In genomic region chr3:46845860-46846623, GRCh38 we compare ENCODE assay signal across 1 cellular context.
TF ChIP-seq lines count a peak whose summit lies in the region.

No MANE protein-coding gene starts in this region.

TF ChIP-seq in K562, 482 proteins besides CTCF, POLR2A, EP300 and RAD21 (continued from another document and continues in another):
- TF ChIP-seq, protein P1, sequence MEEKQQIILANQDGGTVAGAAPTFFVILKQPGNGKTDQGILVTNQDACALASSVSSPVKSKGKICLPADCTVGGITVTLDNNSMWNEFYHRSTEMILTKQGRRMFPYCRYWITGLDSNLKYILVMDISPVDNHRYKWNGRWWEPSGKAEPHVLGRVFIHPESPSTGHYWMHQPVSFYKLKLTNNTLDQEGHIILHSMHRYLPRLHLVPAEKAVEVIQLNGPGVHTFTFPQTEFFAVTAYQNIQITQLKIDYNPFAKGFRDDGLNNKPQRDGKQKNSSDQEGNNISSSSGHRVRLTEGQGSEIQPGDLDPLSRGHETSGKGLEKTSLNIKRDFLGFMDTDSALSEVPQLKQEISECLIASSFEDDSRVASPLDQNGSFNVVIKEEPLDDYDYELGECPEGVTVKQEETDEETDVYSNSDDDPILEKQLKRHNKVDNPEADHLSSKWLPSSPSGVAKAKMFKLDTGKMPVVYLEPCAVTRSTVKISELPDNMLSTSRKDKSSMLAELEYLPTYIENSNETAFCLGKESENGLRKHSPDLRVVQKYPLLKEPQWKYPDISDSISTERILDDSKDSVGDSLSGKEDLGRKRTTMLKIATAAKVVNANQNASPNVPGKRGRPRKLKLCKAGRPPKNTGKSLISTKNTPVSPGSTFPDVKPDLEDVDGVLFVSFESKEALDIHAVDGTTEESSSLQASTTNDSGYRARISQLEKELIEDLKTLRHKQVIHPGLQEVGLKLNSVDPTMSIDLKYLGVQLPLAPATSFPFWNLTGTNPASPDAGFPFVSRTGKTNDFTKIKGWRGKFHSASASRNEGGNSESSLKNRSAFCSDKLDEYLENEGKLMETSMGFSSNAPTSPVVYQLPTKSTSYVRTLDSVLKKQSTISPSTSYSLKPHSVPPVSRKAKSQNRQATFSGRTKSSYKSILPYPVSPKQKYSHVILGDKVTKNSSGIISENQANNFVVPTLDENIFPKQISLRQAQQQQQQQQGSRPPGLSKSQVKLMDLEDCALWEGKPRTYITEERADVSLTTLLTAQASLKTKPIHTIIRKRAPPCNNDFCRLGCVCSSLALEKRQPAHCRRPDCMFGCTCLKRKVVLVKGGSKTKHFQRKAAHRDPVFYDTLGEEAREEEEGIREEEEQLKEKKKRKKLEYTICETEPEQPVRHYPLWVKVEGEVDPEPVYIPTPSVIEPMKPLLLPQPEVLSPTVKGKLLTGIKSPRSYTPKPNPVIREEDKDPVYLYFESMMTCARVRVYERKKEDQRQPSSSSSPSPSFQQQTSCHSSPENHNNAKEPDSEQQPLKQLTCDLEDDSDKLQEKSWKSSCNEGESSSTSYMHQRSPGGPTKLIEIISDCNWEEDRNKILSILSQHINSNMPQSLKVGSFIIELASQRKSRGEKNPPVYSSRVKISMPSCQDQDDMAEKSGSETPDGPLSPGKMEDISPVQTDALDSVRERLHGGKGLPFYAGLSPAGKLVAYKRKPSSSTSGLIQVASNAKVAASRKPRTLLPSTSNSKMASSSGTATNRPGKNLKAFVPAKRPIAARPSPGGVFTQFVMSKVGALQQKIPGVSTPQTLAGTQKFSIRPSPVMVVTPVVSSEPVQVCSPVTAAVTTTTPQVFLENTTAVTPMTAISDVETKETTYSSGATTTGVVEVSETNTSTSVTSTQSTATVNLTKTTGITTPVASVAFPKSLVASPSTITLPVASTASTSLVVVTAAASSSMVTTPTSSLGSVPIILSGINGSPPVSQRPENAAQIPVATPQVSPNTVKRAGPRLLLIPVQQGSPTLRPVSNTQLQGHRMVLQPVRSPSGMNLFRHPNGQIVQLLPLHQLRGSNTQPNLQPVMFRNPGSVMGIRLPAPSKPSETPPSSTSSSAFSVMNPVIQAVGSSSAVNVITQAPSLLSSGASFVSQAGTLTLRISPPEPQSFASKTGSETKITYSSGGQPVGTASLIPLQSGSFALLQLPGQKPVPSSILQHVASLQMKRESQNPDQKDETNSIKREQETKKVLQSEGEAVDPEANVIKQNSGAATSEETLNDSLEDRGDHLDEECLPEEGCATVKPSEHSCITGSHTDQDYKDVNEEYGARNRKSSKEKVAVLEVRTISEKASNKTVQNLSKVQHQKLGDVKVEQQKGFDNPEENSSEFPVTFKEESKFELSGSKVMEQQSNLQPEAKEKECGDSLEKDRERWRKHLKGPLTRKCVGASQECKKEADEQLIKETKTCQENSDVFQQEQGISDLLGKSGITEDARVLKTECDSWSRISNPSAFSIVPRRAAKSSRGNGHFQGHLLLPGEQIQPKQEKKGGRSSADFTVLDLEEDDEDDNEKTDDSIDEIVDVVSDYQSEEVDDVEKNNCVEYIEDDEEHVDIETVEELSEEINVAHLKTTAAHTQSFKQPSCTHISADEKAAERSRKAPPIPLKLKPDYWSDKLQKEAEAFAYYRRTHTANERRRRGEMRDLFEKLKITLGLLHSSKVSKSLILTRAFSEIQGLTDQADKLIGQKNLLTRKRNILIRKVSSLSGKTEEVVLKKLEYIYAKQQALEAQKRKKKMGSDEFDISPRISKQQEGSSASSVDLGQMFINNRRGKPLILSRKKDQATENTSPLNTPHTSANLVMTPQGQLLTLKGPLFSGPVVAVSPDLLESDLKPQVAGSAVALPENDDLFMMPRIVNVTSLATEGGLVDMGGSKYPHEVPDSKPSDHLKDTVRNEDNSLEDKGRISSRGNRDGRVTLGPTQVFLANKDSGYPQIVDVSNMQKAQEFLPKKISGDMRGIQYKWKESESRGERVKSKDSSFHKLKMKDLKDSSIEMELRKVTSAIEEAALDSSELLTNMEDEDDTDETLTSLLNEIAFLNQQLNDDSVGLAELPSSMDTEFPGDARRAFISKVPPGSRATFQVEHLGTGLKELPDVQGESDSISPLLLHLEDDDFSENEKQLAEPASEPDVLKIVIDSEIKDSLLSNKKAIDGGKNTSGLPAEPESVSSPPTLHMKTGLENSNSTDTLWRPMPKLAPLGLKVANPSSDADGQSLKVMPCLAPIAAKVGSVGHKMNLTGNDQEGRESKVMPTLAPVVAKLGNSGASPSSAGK (IDR thresholded peaks at IDR 0.05) = peak; percentile 83
- TF ChIP-seq HNRNPH1 (optimal IDR thresholded peaks at IDR 0.05; ENCODE audit: low read depth, low read length) (no peak), PURB (CRISPR knock-in tag; IDR thresholded peaks at IDR 0.05; ENCODE audit: low read depth) (no peak), ZBTB33 (CRISPR knock-in tag; IDR thresholded peaks at IDR 0.05) (0 out of 2 replicates have a peak, but pooled peaks have one; percentile 29), ADNP (tag; IDR thresholded peaks at IDR 0.05) (no peak), ARID3B (CRISPR knock-in tag; IDR thresholded peaks at IDR 0.05; ENCODE audit: borderline replicate concordance) (no peak), ZNF57 (CRISPR knock-in tag; IDR thresholded peaks at IDR 0.05) (no peak), MAFK (IDR thresholded peaks at IDR 0.05; ENCODE audit: low read length) (no peak), GABPB2 (CRISPR knock-in tag; conservative IDR thresholded peaks at IDR 0.05) (no peak), ZSCAN32 (CRISPR knock-in tag; IDR thresholded peaks at IDR 0.05) (no peak), ETV1 (tag; conservative IDR thresholded peaks at IDR 0.05; ENCODE audit: low read depth) (no peak), MYC (IDR thresholded peaks at IDR 0.05; ENCODE audit: low read depth, low read length) (no peak), MYC (CRISPR knock-in tag; IDR thresholded peaks at IDR 0.05; ENCODE audit: borderline replicate concordance, low read depth) (no peak; the same call in 1 of the 2 replicates), SETDB1 (IDR thresholded peaks at IDR 0.05; ENCODE audit: low read length) (no peak), NRF1 (conservative IDR thresholded peaks at IDR 0.05 in 1 of 2, IDR thresholded peaks at IDR 0.05 in 1 of 2) (peak in 1 of 2 experiments; percentile 16; a peak in 1 of 4 replicates), EZH2 (IDR thresholded peaks at IDR 0.05; ENCODE audit: borderline replicate concordance, low read depth, low read length) (no peak), MTA1 (IDR thresholded peaks at IDR 0.05; ENCODE audit: borderline replicate concordance) (no peak), NR1H2 (CRISPR knock-in tag; IDR thresholded peaks at IDR 0.05) (no peak), CBFB (CRISPR knock-in tag; IDR thresholded peaks at IDR 0.05) (peak; percentile 15; the same call in 1 of the 2 replicates), MAZ (CRISPR knock-in tag; conservative IDR thresholded peaks at IDR 0.05 in 1 of 2, IDR thresholded peaks at IDR 0.05 in 1 of 2) (peak; percentile 72 to 85; a peak in 3 of 4 replicates), HDGF (IDR thresholded peaks at IDR 0.05) (no peak), ZNF444 (CRISPR knock-in tag; IDR thresholded peaks at IDR 0.05) (no peak), ZNF212 (CRISPR knock-in tag; IDR thresholded peaks at IDR 0.05) (no peak), CXXC5 (CRISPR knock-in tag; IDR thresholded peaks at IDR 0.05) (peak; percentile 48), CEBPG (CRISPR knock-in tag; IDR thresholded peaks at IDR 0.05) (no peak), CEBPG (tag; conservative IDR thresholded peaks at IDR 0.05 in 1 of 2, IDR thresholded peaks at IDR 0.05 in 1 of 2) (no peak), RBM17 (IDR thresholded peaks at IDR 0.05; ENCODE audit: borderline replicate concordance, low read depth, low read length) (no peak), REST (CRISPR knock-in tag; IDR thresholded peaks at IDR 0.05; ENCODE audit: low read depth) (no peak), MAX (CRISPR knock-in tag; IDR thresholded peaks at IDR 0.05) (peak; percentile 62; the same call in 1 of the 2 replicates), HDAC1 (IDR thresholded peaks at IDR 0.05) (0 out of 4 replicates have a peak, but pooled peaks of 1 of the 2 experiments have one; percentile 41), ZNF511 (CRISPR knock-in tag; IDR thresholded peaks at IDR 0.05) (peak; percentile 42; the same call in 1 of the 2 replicates), CTBP1 (IDR thresholded peaks at IDR 0.05; ENCODE audit: borderline replicate concordance) (no peak; the same call in 1 of the 2 replicates), E2F5 (CRISPR knock-in tag; IDR thresholded peaks at IDR 0.05) (peak; percentile 86; the same call in 1 of the 2 replicates), PHF8 (IDR thresholded peaks at IDR 0.05; ENCODE audit: borderline replicate concordance, low read length) (peak; percentile 40; the same call in 1 of the 2 replicates), ZNF274 (IDR thresholded peaks at IDR 0.05; ENCODE audit: borderline replicate concordance, low read depth, low read length) (no peak)
- TF ChIP-seq, protein P2, sequence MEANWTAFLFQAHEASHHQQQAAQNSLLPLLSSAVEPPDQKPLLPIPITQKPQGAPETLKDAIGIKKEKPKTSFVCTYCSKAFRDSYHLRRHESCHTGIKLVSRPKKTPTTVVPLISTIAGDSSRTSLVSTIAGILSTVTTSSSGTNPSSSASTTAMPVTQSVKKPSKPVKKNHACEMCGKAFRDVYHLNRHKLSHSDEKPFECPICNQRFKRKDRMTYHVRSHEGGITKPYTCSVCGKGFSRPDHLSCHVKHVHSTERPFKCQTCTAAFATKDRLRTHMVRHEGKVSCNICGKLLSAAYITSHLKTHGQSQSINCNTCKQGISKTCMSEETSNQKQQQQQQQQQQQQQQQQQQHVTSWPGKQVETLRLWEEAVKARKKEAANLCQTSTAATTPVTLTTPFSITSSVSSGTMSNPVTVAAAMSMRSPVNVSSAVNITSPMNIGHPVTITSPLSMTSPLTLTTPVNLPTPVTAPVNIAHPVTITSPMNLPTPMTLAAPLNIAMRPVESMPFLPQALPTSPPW (CRISPR knock-in tag; IDR thresholded peaks at IDR 0.05) = peak; percentile 79
- TF ChIP-seq, protein P3, sequence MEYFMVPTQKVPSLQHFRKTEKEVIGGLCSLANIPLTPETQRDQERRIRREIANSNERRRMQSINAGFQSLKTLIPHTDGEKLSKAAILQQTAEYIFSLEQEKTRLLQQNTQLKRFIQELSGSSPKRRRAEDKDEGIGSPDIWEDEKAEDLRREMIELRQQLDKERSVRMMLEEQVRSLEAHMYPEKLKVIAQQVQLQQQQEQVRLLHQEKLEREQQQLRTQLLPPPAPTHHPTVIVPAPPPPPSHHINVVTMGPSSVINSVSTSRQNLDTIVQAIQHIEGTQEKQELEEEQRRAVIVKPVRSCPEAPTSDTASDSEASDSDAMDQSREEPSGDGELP (CRISPR knock-in tag; IDR thresholded peaks at IDR 0.05; ENCODE audit: borderline replicate concordance) = 0 out of 2 replicates have a peak, but pooled peaks have one; percentile 23
